In the genomic region with DNA sequence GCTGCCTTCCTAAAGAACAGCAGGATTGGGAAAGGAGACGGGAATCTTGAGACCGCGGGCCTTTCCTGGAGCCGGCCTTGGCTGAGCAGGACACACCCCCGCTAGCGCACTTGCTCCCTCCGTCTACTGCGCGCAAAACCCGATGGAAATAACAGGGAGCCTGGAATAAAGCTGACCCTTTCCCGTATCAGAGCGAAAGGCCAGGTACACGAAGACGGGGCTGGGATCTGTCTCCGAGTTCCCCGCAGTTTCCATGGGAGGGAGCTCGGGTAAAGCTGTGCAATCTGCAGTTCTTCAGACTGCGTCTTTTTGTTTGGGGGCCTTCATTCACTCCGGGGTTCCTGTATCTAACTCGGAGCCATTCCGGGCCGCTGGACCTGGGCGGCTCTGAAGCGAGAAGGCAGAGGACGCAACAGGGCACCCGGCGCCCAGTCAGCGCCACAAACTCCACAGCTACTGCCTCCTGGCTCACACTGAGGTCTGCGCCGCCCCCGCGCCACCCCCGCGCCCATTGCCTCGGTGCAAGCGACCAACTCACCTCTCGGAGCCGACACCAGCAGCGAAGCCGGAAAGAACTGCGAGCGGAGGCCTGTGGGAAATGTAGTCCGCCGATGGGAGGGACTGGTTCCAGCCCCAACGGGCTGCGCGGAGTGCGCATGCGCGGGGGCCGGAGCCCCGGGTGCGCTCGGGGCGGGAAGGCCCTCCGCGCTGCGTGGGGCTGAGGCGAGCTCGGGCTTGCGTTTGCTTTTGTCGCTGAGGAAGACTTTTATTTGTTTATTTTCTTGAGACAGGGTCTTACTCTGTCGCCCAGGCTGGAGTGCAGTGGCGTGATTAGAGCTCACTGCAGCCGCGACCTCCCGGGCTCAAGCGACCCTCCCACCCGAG, we compare ENCODE assay signal across 8 cellular contexts. TPM values are rescaled to one million over a fixed set of nuclear protein-coding genes. Genes with fewer than 3 reads are reported as not detected.
DNase-seq lines count a peak whose midpoint lies in the region; ATAC-seq and TF ChIP-seq lines count a peak whose summit lies in the region.

A gene (minus strand): TSS at position 577 of the 885 bp plus-strand sequence. CDS start 11,309 bp downstream, outside the sequence.

- peaks cover 15% of the 10 kb centered on the region for H3K4me1 Mint-ChIP-seq in CD14-positive monocyte
- H3K4me1 Mint-ChIP-seq in activated CD8-positive, alpha-beta T cell treated with anti-CD3 and anti-CD28 coated beads for 36 hours (ENCODE audit: low read depth) = peaks cover 18% of the 10 kb centered on the region

- H3K4me1 ChIP-seq in ectodermal cell (ENCODE audit: control insufficient read depth, insufficient read depth, low read length) = peaks cover 9% of the 10 kb centered on the region
- peaks cover 12% of the 10 kb centered on the region for H3K4me1 ChIP-seq in lower lobe of right lung

- peaks cover 0 to 13% of the 10 kb centered on the region in 2 donors for H3K36me3 Mint-ChIP-seq in CD14-positive monocyte
- peaks cover 16% of the 10 kb centered on the region for H3K36me3 Mint-ChIP-seq in activated CD8-positive, alpha-beta T cell treated with anti-CD3 and anti-CD28 coated beads for 36 hours (ENCODE audit: low read depth)

- peak within 1 kb of the TSS; percentile 78 to 94 (median 83) for H3K27ac Mint-ChIP-seq in CD14-positive monocyte
- peak within 1 kb of the TSS; percentile 94 for H3K27ac Mint-ChIP-seq in activated CD8-positive, alpha-beta T cell treated with anti-CD3 and anti-CD28 coated beads for 36 hours

- H3K27ac ChIP-seq in ectodermal cell (ENCODE audit: insufficient read depth, low read depth, low read length, poor library complexity, severe bottlenecking) (peak within 1 kb of the TSS; percentile 65), lower lobe of right lung (peak within 1 kb of the TSS; percentile 90)

- DNase-seq in CD14-positive monocyte (ENCODE audit: low spot score) (peak; percentile 90), NCI-H774 (lab: John Stamatoyannopoulos, UW) (peak; percentile 92), lower lobe of right lung (peak; percentile 96)
- peak; percentile 97 for DNase-seq in activated CD8-positive, alpha-beta T cell treated with anti-CD3 and anti-CD28 coated beads for 36 hours
- peak; percentile 88 to 90 (median 89) for DNase-seq in stimulated activated CD4-positive, alpha-beta T cell treated with anti-CD3 and anti-CD28 coated beads, TNF-alpha, amount 100 ng/mL, for 1 hour (ENCODE audit: low read depth in 3 of 3, low spot score in 1 of 3)

- H3K36me3 ChIP-seq in ectodermal cell (ENCODE audit: control insufficient read depth, insufficient read depth, low read length) (no peaks in the 10 kb centered on the region), lower lobe of right lung (no peaks in the 10 kb centered on the region)

- H3K27me3 Mint-ChIP-seq in CD14-positive monocyte (ENCODE audit: low read depth in 3 of 3) = peaks cover 2 to 4% (median 3%) of the 10 kb centered on the region in 3 donors
- no peaks in the 10 kb centered on the region for H3K27me3 Mint-ChIP-seq in activated CD8-positive, alpha-beta T cell treated with anti-CD3 and anti-CD28 coated beads for 36 hours

- CTCF ChIA-PET in activated CD8-positive, alpha-beta T cell treated with anti-CD3 and anti-CD28 coated beads for 36 hours (lab: Charles Lee) = interaction anchor here (1.1 to 1.3 kb wide), 2 partner anchors 22 to 150 kb away, joined by 4 read pairs; no protein-coding TSS in a partner anchor

- peaks cover 9 to 60% (median 40%) of the 10 kb centered on the region in 7 donors for H3K9me3 Mint-ChIP-seq in CD14-positive monocyte
- peaks cover 19% of the 10 kb centered on the region for H3K9me3 Mint-ChIP-seq in activated CD8-positive, alpha-beta T cell treated with anti-CD3 and anti-CD28 coated beads for 36 hours

- intact Hi-C loops in CD14-positive monocyte (cut with micrococcal nuclease) = loop anchor here (10.0 kb wide), 2 partner anchors 196 to 476 kb away; a partner anchor contains a TSS
- intact Hi-C loops in activated CD8-positive, alpha-beta T cell treated with anti-CD3 and anti-CD28 coated beads for 36 hours (cut with micrococcal nuclease) = no loop called here
- intact Hi-C loops in lower lobe of right lung (cut with DNase I) = no loop called here

- TF ChIP-seq CTCF in CD14-positive monocyte (IDR thresholded peaks at IDR 0.05) (no peak), lower lobe of right lung (IDR thresholded peaks at IDR 0.05) (no peak)
- no peak for TF ChIP-seq CTCF in activated CD8-positive, alpha-beta T cell treated with anti-CD3 and anti-CD28 coated beads for 36 hours (IDR thresholded peaks at IDR 0.05)

- no peaks in the 10 kb centered on the region for H3K27me3 ChIP-seq in ectodermal cell (ENCODE audit: control insufficient read depth, insufficient read depth, low read length, poor library complexity, severe bottlenecking)
- H3K27me3 ChIP-seq in lower lobe of right lung (ENCODE audit: low read depth) = no peaks in the 10 kb centered on the region

- H3K9me3 ChIP-seq in ectodermal cell (ENCODE audit: control insufficient read depth, low read length) = no peaks in the 10 kb centered on the region
- H3K9me3 ChIP-seq in lower lobe of right lung = no peaks in the 10 kb centered on the region

- POLR2A ChIA-PET in activated CD8-positive, alpha-beta T cell treated with anti-CD3 and anti-CD28 coated beads for 36 hours (lab: Charles Lee) = interaction anchor here (0.6 to 2.0 kb wide), 5 partner anchors 11 to 1128 kb away, joined by 3 to 6 read pairs (median 4); a partner anchor contains a TSS

- peak within 1 kb of the TSS; percentile 92 to 95 for H3K4me3 Mint-ChIP-seq in CD14-positive monocyte
- peak within 1 kb of the TSS; percentile 81 for H3K4me3 Mint-ChIP-seq in activated CD8-positive, alpha-beta T cell treated with anti-CD3 and anti-CD28 coated beads for 36 hours

- ATAC-seq in GM19395 (IDR thresholded peaks at IDR 0.05; ENCODE audit: unreplicated experiment) (peak; percentile 97), HG03558 (IDR thresholded peaks at IDR 0.05; ENCODE audit: extremely low read depth, unreplicated experiment) (peak; percentile 90), lower lobe of right lung (peak; percentile 99 to 100)
- peak; percentile 99 for ATAC-seq in activated CD8-positive, alpha-beta T cell treated with anti-CD3 and anti-CD28 coated beads for 36 hours

- H3K4me3 ChIP-seq in ectodermal cell (ENCODE audit: insufficient read depth, low read depth, low read length) = peak within 1 kb of the TSS; percentile 69
- H3K4me3 ChIP-seq in lower lobe of right lung = peak within 1 kb of the TSS; percentile 93

- WGBS in ectodermal cell, 2 experiments = 7 to 9% methylated on average over 69 of the region's 69 CpGs

RNA-seq across cellular contexts. Expression of the gene that starts here (rescaled TPM):
- polyA plus RNA-seq in CD14-positive monocyte = 1 to 10 TPM in 1 of 2 donors, under 1 TPM in 1; 0.72 to 1.1 TPM
- 1 to 10 TPM; 1.9 to 2.1 TPM for total RNA-seq in activated CD8-positive, alpha-beta T cell treated with anti-CD3 and anti-CD28 coated beads for 36 hours
- polyA plus RNA-seq in ectodermal cell (2013, experiment 1 of 4) = 12.6 TPM
- 12.7 TPM for polyA plus RNA-seq in ectodermal cell (2013, experiment 2 of 4)
- 9.6 TPM for polyA plus RNA-seq in ectodermal cell (2013, experiment 3 of 4)
- polyA plus RNA-seq in ectodermal cell (2013, experiment 4 of 4) = 10.4 TPM
- 7.7 TPM for total RNA-seq in lower lobe of right lung

Comparison
In these comparisons a context has a peak if more than half of its experiments do, and no peak if none do; other contexts are left out.
1. Peak in every context shown above with its lines: DNase-seq, ATAC-seq, H3K4me3 ChIP-seq and H3K27ac ChIP-seq.
2. intact Hi-C loops: an anchor here in CD14-positive monocyte (10.0 kb wide); none called in activated CD8-positive, alpha-beta T cell treated with anti-CD3 and anti-CD28 coated beads for 36 hours and lower lobe of right lung.